In genomic region chr12:12387521-12387920, GRCh38 we compare ENCODE assay signal across 1 cellular context.
TF ChIP-seq lines count a peak whose summit lies in the region.

No MANE protein-coding gene starts in this region.

TF ChIP-seq in SK-N-SH, 30 proteins besides CTCF, POLR2A, EP300 and RAD21 (continued from another document):
- TF ChIP-seq REST (IDR thresholded peaks at IDR 0.05; ENCODE audit: low read depth, low read length) (no peak), TAF1 (IDR thresholded peaks at IDR 0.05; ENCODE audit: borderline replicate concordance, low read depth, low read length) (no peak), GATA2 (CRISPR knock-in tag; IDR thresholded peaks at IDR 0.05) (no peak), POLR2AphosphoS5 (IDR thresholded peaks at IDR 0.05; ENCODE audit: low read depth, low read length) (no peak), IRF3 (IDR thresholded peaks at IDR 0.05; ENCODE audit: low read depth, low read length) (no peak), MEF2A (IDR thresholded peaks at IDR 0.05; ENCODE audit: borderline replicate concordance, low read depth) (no peak), JUND (IDR thresholded peaks at IDR 0.05) (peak; percentile 49), USF1 (IDR thresholded peaks at IDR 0.05; ENCODE audit: borderline replicate concordance, low read depth) (0 out of 2 replicates have a peak, but pooled peaks have one; percentile 17), SMC3 (IDR thresholded peaks at IDR 0.05; ENCODE audit: low read depth, low read length) (no peak), ZBTB33 (IDR thresholded peaks at IDR 0.05; ENCODE audit: borderline replicate concordance, low read depth) (no peak), ELF1 (IDR thresholded peaks at IDR 0.05) (no peak), EZH2phosphoT487 (IDR thresholded peaks at IDR 0.05; ENCODE audit: borderline replicate concordance, low read depth) (no peak), GABPA (IDR thresholded peaks at IDR 0.05; ENCODE audit: low read depth) (no peak), FOXJ3 (CRISPR knock-in tag; IDR thresholded peaks at IDR 0.05) (no peak)
